In the genomic region with DNA sequence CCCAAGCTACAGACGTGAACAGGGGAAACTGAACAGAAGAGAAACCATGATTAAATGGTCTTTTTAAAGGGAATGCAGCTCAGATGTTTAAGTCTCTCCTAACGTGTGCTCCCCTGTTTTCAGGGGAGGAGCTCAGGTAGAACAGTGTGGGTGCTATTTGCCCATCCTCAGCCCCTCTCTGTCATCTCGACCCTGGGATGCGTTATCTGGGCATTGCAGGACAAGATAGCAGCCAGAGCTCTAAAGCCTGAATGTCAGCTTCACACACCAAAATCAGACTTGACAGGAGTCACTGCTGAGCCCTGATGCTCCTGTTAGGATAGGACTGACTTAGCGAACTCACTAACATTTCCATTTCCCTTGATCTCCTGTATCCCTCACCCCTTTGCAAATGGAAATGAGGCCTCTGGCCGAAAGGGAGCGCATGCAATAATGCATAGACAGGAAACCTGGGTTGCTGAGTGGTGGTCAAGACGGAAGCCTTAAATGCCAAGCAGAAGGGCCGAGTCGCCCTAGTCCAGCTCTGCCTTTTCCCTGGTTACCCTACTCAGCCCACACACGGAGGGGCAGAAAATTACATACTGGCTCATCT, we compare ENCODE assay signal across 30 cellular contexts.
"Had no signal": no experiment of that assay in that cellular context is flagged by ENCODE, and none has a peak within 500 bp of the region (broad histone marks: within the 10 kb centered on the region; RNA-seq: fewer than 3 reads in every experiment).

No MANE protein-coding gene starts in this region.

- H3K9me3 ChIP-seq: ascending aorta, body of pancreas, SJSA1 had no signal

- FAIRE-seq: RCC 7860, TTC549 had no signal

- H3K27me3 ChIP-seq: ascending aorta, body of pancreas, SJSA1 had no signal

- DNase-seq: activated CD4-positive, alpha-beta memory T cell treated with anti-CD3 and anti-CD28 coated beads for 36 hours; activated CD4-positive, alpha-beta T cell treated with anti-CD3 and anti-CD28 coated beads, Interleukin-2, amount 10 ng/mL, durations not matched to agents 7 days and 5 days; activated CD4-positive, CD25-positive, alpha-beta regulatory T cell; activated CD8-positive, alpha-beta memory T cell treated with anti-CD3 and anti-CD28 coated beads for 24 hours; activated effector memory CD4-positive, alpha-beta T cell treated with anti-CD3 and anti-CD28 coated beads, Interleukin-2, amount 50 U/mL, for 16 hours; activated naive CD4-positive, alpha-beta T cell treated with Interleukin-2 at 50 U/mL for 16 hours; activated naive CD8-positive, alpha-beta T cell treated with anti-CD3 and anti-CD28 coated beads, Interleukin-2, amount 50 U/mL, for 24 hours; activated T-cell treated with anti-CD3 and anti-CD28 coated beads, Interleukin-2, amount 50 U/mL, for 4 hours; amniotic stem cell; body of pancreas; Kasumi-1; NCI-H1092; NCI-H1417; NCI-H2029; NCI-H2107; NCI-H2171 treated with DMSO at 0.1 percent for 48 hours; NCI-H345; NCI-H510A treated with DMSO at 0.1 percent for 48 hours; NCI-H69; NK-92 treated with Interleukin-12 subunit alpha and Interleukin-12 subunit beta, amount 100 ng/mL, for 24 hours; PC-3; SHP77; T-cell; T-helper 2 cell; T1000 had no signal

- ATAC-seq: activated naive CD4-positive, alpha-beta T cell treated with anti-CD3 and anti-CD28 coated beads, Interleukin-2, amount 50 U/mL, for 72 hours; activated naive CD8-positive, alpha-beta T cell treated with anti-CD3 and anti-CD28 coated beads, Interleukin-2, amount 50 U/mL, for 24 hours; activated T-cell treated with anti-CD3 and anti-CD28 coated beads, Interleukin-2, amount 50 U/mL, for 4 hours; body of pancreas; PC-3; T-cell had no signal

- H3K27ac ChIP-seq: ascending aorta, body of pancreas, SJSA1 had no signal

- H3K4me1 ChIP-seq: ascending aorta had no signal

- H3K4me3 ChIP-seq: ascending aorta, body of pancreas, SJSA1 had no signal
